Comparison of ENCODE assay signal across 1 cellular context in genomic region chr15:31345606-31346366, GRCh38.
TF ChIP-seq lines count a peak whose summit lies in the region.

No MANE protein-coding gene starts in this region.

TF ChIP-seq in GM12878, 131 proteins besides CTCF, POLR2A, EP300 and RAD21 (continued from another document):
- TF ChIP-seq, protein P1, sequence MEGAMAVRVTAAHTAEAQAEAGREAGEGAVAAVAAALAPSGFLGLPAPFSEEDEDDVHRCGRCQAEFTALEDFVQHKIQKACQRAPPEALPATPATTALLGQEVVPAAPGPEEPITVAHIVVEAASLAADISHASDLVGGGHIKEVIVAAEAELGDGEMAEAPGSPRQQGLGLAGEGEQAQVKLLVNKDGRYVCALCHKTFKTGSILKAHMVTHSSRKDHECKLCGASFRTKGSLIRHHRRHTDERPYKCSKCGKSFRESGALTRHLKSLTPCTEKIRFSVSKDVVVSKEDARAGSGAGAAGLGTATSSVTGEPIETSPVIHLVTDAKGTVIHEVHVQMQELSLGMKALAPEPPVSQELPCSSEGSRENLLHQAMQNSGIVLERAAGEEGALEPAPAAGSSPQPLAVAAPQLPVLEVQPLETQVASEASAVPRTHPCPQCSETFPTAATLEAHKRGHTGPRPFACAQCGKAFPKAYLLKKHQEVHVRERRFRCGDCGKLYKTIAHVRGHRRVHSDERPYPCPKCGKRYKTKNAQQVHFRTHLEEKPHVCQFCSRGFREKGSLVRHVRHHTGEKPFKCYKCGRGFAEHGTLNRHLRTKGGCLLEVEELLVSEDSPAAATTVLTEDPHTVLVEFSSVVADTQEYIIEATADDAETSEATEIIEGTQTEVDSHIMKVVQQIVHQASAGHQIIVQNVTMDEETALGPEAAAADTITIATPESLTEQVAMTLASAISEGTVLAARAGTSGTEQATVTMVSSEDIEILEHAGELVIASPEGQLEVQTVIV (IDR thresholded peaks at IDR 0.05; ENCODE audit: borderline replicate concordance, partially characterized antibody) = no peak
- TF ChIP-seq SPI1 (IDR thresholded peaks at IDR 0.05; ENCODE audit: borderline replicate concordance, insufficient read depth, low read depth, low read length) (no peak), RUNX3 (IDR thresholded peaks at IDR 0.05; ENCODE audit: low read length) (peak; percentile 68), ZNF24 (IDR thresholded peaks at IDR 0.05) (no peak), JUND (IDR thresholded peaks at IDR 0.05; ENCODE audit: low read depth, low read length) (0 out of 2 replicates have a peak, but pooled peaks have one; percentile 4)
